ENCODE assay signal across 1 cellular context in genomic region chr3:45529697-45530096, GRCh38.
TF ChIP-seq lines count a peak whose summit lies in the region.

No MANE protein-coding gene starts in this region.

TF ChIP-seq in HepG2, 621 proteins besides CTCF, POLR2A, EP300 and RAD21 (continued from another document):
- TF ChIP-seq NONO (IDR thresholded peaks at IDR 0.05) (no peak), NONO (CRISPR knock-in tag; conservative IDR thresholded peaks at IDR 0.05) (no peak), HCFC1 (IDR thresholded peaks at IDR 0.05; ENCODE audit: low read depth, low read length) (no peak), PRDM10 (CRISPR knock-in tag; IDR thresholded peaks at IDR 0.05; ENCODE audit: low read depth) (no peak)
